14 cellular contexts compared by ENCODE assay signal in genomic region chr12:13254311-13254710, GRCh38.
"Had no signal": no experiment of that assay in that cellular context is flagged by ENCODE, and none has a peak within 500 bp of the region (broad histone marks: within the 10 kb centered on the region; RNA-seq: fewer than 3 reads in every experiment).

No MANE protein-coding gene starts in this region.

- DNase-seq: activated CD4-positive, alpha-beta T cell treated with anti-CD3 and anti-CD28 coated beads for 4 hours; activated CD8-positive, alpha-beta T cell treated with anti-CD3 and anti-CD28 coated beads for 36 hours; activated effector memory CD4-positive, alpha-beta T cell treated with anti-CD3 and anti-CD28 coated beads, Interleukin-2, amount 50 U/mL, for 16 hours; activated T-cell treated with anti-CD3 and anti-CD28 coated beads, Interleukin-2, amount 50 U/mL, for 4 hours; adrenal gland; kidney; left ventricle myocardium superior; mesenchymal stem cell; natural killer cell; occipital lobe; right cardiac atrium; T-helper 2 cell; testis; upper lobe of left lung had no signal

- H3K4me3 ChIP-seq: adrenal gland, testis, upper lobe of left lung had no signal

- H3K4me1 ChIP-seq: testis had no signal

- H3K9me3 ChIP-seq: adrenal gland, testis, upper lobe of left lung had no signal

- H3K36me3 ChIP-seq: adrenal gland, upper lobe of left lung had no signal

- H3K27ac ChIP-seq: adrenal gland, testis, upper lobe of left lung had no signal

- H3K27me3 ChIP-seq: adrenal gland, testis, upper lobe of left lung had no signal
